In the genomic region with DNA sequence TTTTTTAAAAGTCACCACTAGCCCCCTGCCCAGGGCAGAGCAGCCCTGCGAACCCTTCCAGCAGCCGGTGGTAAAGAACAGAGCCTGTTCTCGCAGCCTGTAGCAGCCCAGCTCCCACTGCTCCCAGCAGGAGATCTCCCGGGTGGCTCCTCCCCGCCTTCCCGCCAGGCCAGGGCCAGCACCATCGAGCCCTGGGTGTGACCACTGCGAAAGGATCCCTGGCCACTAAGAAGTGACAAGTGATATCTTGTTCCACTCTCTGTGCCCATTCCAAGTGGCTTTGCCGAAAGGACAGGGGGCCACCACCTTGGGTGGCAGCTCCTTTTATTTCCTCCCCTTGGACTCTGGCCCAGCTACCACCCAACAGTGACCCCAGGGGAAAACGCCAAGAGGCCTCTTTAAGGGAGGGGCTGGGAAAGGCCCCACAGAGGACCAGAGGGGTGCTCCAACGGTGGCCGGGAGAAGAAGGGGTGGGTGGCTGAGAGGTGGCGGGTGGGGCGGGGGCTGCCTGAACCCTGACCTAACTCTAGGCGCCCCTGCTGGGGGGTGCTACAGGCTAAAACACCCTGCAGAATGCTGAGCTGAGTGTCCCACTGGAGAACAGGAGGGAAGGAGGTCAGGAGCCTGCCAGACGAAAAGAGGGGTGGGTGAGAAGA, we compare ENCODE assay signal across 8 cellular contexts. TPM values are rescaled to one million over a fixed set of nuclear protein-coding genes. Genes with fewer than 3 reads are reported as not detected.
A peak's percentile ranks its signal among the peaks of the same experiment; 100 is the strongest.
DNase-seq lines count a peak whose midpoint lies in the region; ATAC-seq and TF ChIP-seq lines count a peak whose summit lies in the region.

No MANE protein-coding gene starts in this region.

- H3K4me1 Mint-ChIP-seq in glutamatergic neuron (ENCODE audit: low read depth, unreplicated experiment) = peaks cover 6% of the 10 kb centered on the region

- peaks cover 9% of the 10 kb centered on the region for H3K27me3 Mint-ChIP-seq in glutamatergic neuron (ENCODE audit: unreplicated experiment)

- H3F3A ChIP-seq in GM23248 (ENCODE audit: insufficient read depth) = peaks cover 4% of the 10 kb centered on the region; the same call in 1 of the 2 replicates

- ATAC-seq in psoas muscle (peak; percentile 48 to 62 (median 56)), GM19351 (IDR thresholded peaks at IDR 0.05; ENCODE audit: unreplicated experiment) (no peak), GM21576 (IDR thresholded peaks at IDR 0.05; ENCODE audit: unreplicated experiment) (no peak)

- H3K9ac ChIP-seq in GM23248 = peak overlapping the region; percentile 85

- no peak overlapping the region for H3K27ac Mint-ChIP-seq in glutamatergic neuron (ENCODE audit: unreplicated experiment)

- WGBS in GM23248 (ENCODE audit: low coverage in 1 of 2, low lambda C conversion rate in 2 of 2, missing lambda C conversion rate in 2 of 2), 2 experiments = 23 to 26% methylated on average over 12 to 16 of the region's 16 CpGs
- 18 to 36% (median 21%) methylated on average over 16 of the region's 16 CpGs for WGBS in psoas muscle, 3 donors

- in situ Hi-C loops in GM23248 (cut with MboI) = no loop called here

- H3K9me3 ChIP-seq in GM23248 (ENCODE audit: low read depth) (no peaks in the 10 kb centered on the region), WERI-Rb-1 (ENCODE audit: severe bottlenecking) (no peaks in the 10 kb centered on the region), psoas muscle (no peaks in the 10 kb centered on the region)

- DNase-seq in GM23248 (peak; percentile 66), WERI-Rb-1 (peak; percentile 54), glutamatergic neuron (no peak), psoas muscle (peak; percentile 61 to 81), NCI-H2171 treated with DMSO at 0.1 percent for 48 hours (lab: John Stamatoyannopoulos, UW) (no peak), superior temporal gyrus (ENCODE audit: extremely low spot score) (no peak)

- H3K36me3 ChIP-seq in GM23248 (ENCODE audit: low read depth) = no peaks in the 10 kb centered on the region
- no peaks in the 10 kb centered on the region; the same call in 1 of the 2 replicates for H3K36me3 ChIP-seq in WERI-Rb-1
- H3K36me3 ChIP-seq in psoas muscle (ENCODE audit: insufficient read depth in 1 of 2, low read depth in 1 of 2) = no peaks in the 10 kb centered on the region

- 0 out of 2 replicates have a peak, but pooled peaks cover 5% of the 10 kb centered on the region for H4K20me1 ChIP-seq in GM23248 (ENCODE audit: insufficient read depth)

- no peaks in the 10 kb centered on the region for H3K27me3 ChIP-seq in GM23248 (replicated peaks; ENCODE audit: insufficient read depth)
- no peaks in the 10 kb centered on the region for H3K27me3 ChIP-seq in WERI-Rb-1 (ENCODE audit: insufficient read depth, low read depth, severe bottlenecking)
- H3K27me3 ChIP-seq in psoas muscle (ENCODE audit: insufficient read depth in 3 of 3, low read length in 2 of 3) = no peaks in the 10 kb centered on the region

- H3K4me3 Mint-ChIP-seq in glutamatergic neuron (ENCODE audit: unreplicated experiment) = peak overlapping the region; percentile 50

- H3K27ac ChIP-seq in GM23248 = peak overlapping the region; percentile 56
- H3K27ac ChIP-seq in WERI-Rb-1 = peak overlapping the region; percentile 39
- H3K27ac ChIP-seq in psoas muscle = peak overlapping the region; percentile 93

- H3K36me3 Mint-ChIP-seq in glutamatergic neuron (ENCODE audit: unreplicated experiment) = no peaks in the 10 kb centered on the region

- H3K79me2 ChIP-seq in GM23248 (ENCODE audit: insufficient read depth) = peaks cover 61% of the 10 kb centered on the region

- TF ChIP-seq CTCF in WERI-Rb-1 (IDR thresholded peaks at IDR 0.05; ENCODE audit: low read depth, low read length) (no peak), glutamatergic neuron (IDR thresholded peaks at IDR 0.05; ENCODE audit: partially characterized antibody, unreplicated experiment) (no peak), psoas muscle (IDR thresholded peaks at IDR 0.05) (no peak)

- no peaks in the 10 kb centered on the region for H3K9me2 ChIP-seq in GM23248 (ENCODE audit: insufficient read depth)

- peaks cover 9% of the 10 kb centered on the region for H3K9me3 Mint-ChIP-seq in glutamatergic neuron (ENCODE audit: unreplicated experiment)

- H2AFZ ChIP-seq in GM23248 = no peak overlapping the region

- peaks cover 15% of the 10 kb centered on the region for H3K4me1 ChIP-seq in GM23248 (ENCODE audit: insufficient read depth)
- H3K4me1 ChIP-seq in psoas muscle = peaks cover 56% of the 10 kb centered on the region

- peak overlapping the region; percentile 87 for H3K4me2 ChIP-seq in GM23248 (ENCODE audit: unreplicated experiment)

- H3K4me3 ChIP-seq in GM23248 = peak overlapping the region; percentile 85
- no peak overlapping the region; the same call in 1 of the 2 replicates for H3K4me3 ChIP-seq in WERI-Rb-1 (ENCODE audit: low read depth, low read length)
- peak overlapping the region; percentile 71 for H3K4me3 ChIP-seq in psoas muscle

- intact Hi-C loops in psoas muscle (cut with DNase I) = no loop called here

RNA-seq across cellular contexts. Expression of a gene that starts 1.6 kb away (rescaled TPM):
- total RNA-seq in GM23248 (2014; rRNA removed; shearing (Covaris generic)) = 30.7 and 35.9 TPM in 2 replicates
- 5.2 and 5.3 TPM in 2 replicates for polyA plus RNA-seq in GM23248 (2016; fragmentation: Nextera tagmentation; extraction: Ambion mirVana)
- 3.9 TPM for total RNA-seq in glutamatergic neuron (ENCODE audit: unreplicated experiment)
- total RNA-seq in psoas muscle = 10 to 100 TPM; 18.4 to 33.5 (median 28.0) TPM
- 10 to 100 TPM in 2 of 3 donors, 1 to 10 TPM in 1; 8.5 to 14.0 (median 10.4) TPM for polyA plus RNA-seq in psoas muscle

RNA-seq across cellular contexts. Expression of a gene that starts 25.2 kb away (rescaled TPM):
- total RNA-seq in GM23248 (2014; rRNA removed; shearing (Covaris generic)) = 69.7 and 94.0 TPM in 2 replicates
- 25.2 and 25.9 TPM in 2 replicates for polyA plus RNA-seq in GM23248 (2016; fragmentation: Nextera tagmentation; extraction: Ambion mirVana)
- 16.0 TPM for total RNA-seq in glutamatergic neuron (ENCODE audit: unreplicated experiment)
- total RNA-seq in psoas muscle = 10 to 100 TPM; 17.3 to 27.8 (median 22.5) TPM
- 10 to 100 TPM; 28.8 to 49.5 (median 41.3) TPM for polyA plus RNA-seq in psoas muscle

Comparison
In these comparisons a context has a peak if more than half of its experiments do, and no peak if none do; other contexts are left out.
1. DNase-seq: peak in GM23248 (single experiment), WERI-Rb-1 (single experiment) and psoas muscle (2 of 2); none in glutamatergic neuron (single experiment), NCI-H2171 treated with DMSO at 0.1 percent for 48 hours (single experiment) and superior temporal gyrus (single experiment).
2. H3K27ac ChIP-seq: peak in every context shown above with its lines; median percentile 93 in psoas muscle; 56 in GM23248; 39 in WERI-Rb-1.
3. ATAC-seq: peak in psoas muscle (4 of 4); none in GM19351 (single experiment) and GM21576 (single experiment).